Comparison of ENCODE assay signal across 8 cellular contexts in genomic region chr4:16794816-16795445, GRCh38.
DNase-seq lines count a peak whose midpoint lies in the region; ATAC-seq and TF ChIP-seq lines count a peak whose summit lies in the region.

No MANE protein-coding gene starts in this region.

- CTCF ChIA-PET in activated CD8-positive, alpha-beta memory T cell treated with anti-CD3 and anti-CD28 coated beads, Interleukin-2, amount 10 ng/mL, durations not matched to agents 7 days and 5 days (lab: Charles Lee): interaction anchor here (0.9 to 1.6 kb wide), 2 partner anchors 122 to 652 kb away, joined by 3 to 6 read pairs; no protein-coding TSS in a partner anchor

- no peaks in the 10 kb centered on the region for H3K36me3 Mint-ChIP-seq in activated CD8-positive, alpha-beta memory T cell treated with anti-CD3 and anti-CD28 coated beads, Interleukin-2, amount 10 ng/mL, durations not matched to agents 7 days and 5 days

- H3K27ac Mint-ChIP-seq in activated CD8-positive, alpha-beta memory T cell treated with anti-CD3 and anti-CD28 coated beads, Interleukin-2, amount 10 ng/mL, durations not matched to agents 7 days and 5 days: no peak overlapping the region

- TF ChIP-seq POLR2A in heart left ventricle (IDR thresholded peaks at IDR 0.05): no peak

- H3K36me3 ChIP-seq in heart left ventricle: no peaks in the 10 kb centered on the region

- ATAC-seq in activated CD8-positive, alpha-beta memory T cell treated with anti-CD3 and anti-CD28 coated beads, Interleukin-2, amount 10 ng/mL, durations not matched to agents 7 days and 5 days: no peak
- ATAC-seq in heart left ventricle (peak in 3 of 4 donors; percentile 52 to 74 (median 62)), sciatic nerve (peak; percentile 73), HG03342 (IDR thresholded peaks at IDR 0.05; ENCODE audit: unreplicated experiment) (no peak), GM18858 (IDR thresholded peaks at IDR 0.05; ENCODE audit: unreplicated experiment) (no peak)

- peaks cover 3% of the 10 kb centered on the region for H3K27me3 Mint-ChIP-seq in activated CD8-positive, alpha-beta memory T cell treated with anti-CD3 and anti-CD28 coated beads, Interleukin-2, amount 10 ng/mL, durations not matched to agents 7 days and 5 days

- DNase-seq in activated gamma-delta T cell treated with Interleukin-2 at 50 U/mL for 16 hours: peak; percentile 28
- no peak for DNase-seq in activated gamma-delta T cell (lab: John Stamatoyannopoulos, UW)
- DNase-seq in LoVo (ENCODE audit: low spot score): peak; percentile 5
- DNase-seq in activated CD8-positive, alpha-beta memory T cell treated with anti-CD3 and anti-CD28 coated beads, Interleukin-2, amount 10 ng/mL, durations not matched to agents 7 days and 5 days: peak; percentile 47
- peak in 4 of 5 donors; percentile 56 to 71 (median 59) for DNase-seq in heart left ventricle
- peak; percentile 72 for DNase-seq in sciatic nerve (ENCODE audit: low spot score)

- H3K4me3 ChIP-seq in heart left ventricle: no peak overlapping the region

- TF ChIP-seq CTCF in heart left ventricle (IDR thresholded peaks at IDR 0.05): peak; percentile 69 to 90 (median 79)

- 35 to 39% (median 38%) methylated on average over 9 of the region's 9 CpGs for WGBS in heart left ventricle, 4 donors

- no peak overlapping the region for H3K4me3 Mint-ChIP-seq in activated CD8-positive, alpha-beta memory T cell treated with anti-CD3 and anti-CD28 coated beads, Interleukin-2, amount 10 ng/mL, durations not matched to agents 7 days and 5 days

- no peaks in the 10 kb centered on the region for H3K27me3 ChIP-seq in heart left ventricle

- no peaks in the 10 kb centered on the region for H3K9me3 ChIP-seq in heart left ventricle

- no peaks in the 10 kb centered on the region for H3K4me1 Mint-ChIP-seq in activated CD8-positive, alpha-beta memory T cell treated with anti-CD3 and anti-CD28 coated beads, Interleukin-2, amount 10 ng/mL, durations not matched to agents 7 days and 5 days

- peaks cover 0 to 23% (median 1%) of the 10 kb centered on the region in 12 donors for H3K4me1 ChIP-seq in heart left ventricle

- H3K9me3 Mint-ChIP-seq in activated CD8-positive, alpha-beta memory T cell treated with anti-CD3 and anti-CD28 coated beads, Interleukin-2, amount 10 ng/mL, durations not matched to agents 7 days and 5 days (ENCODE audit: low read depth): no peaks in the 10 kb centered on the region

- H3K27ac ChIP-seq in heart left ventricle: peak overlapping the region in 2 of 12 donors; percentile 35 to 38

- intact Hi-C loops in heart left ventricle (cut with DNase I) (loop anchor here (2.0 to 10.0 kb wide), 10 partner anchors 102 to 650 kb away; partner anchors contain the start of gene LDB2 (in 1 of the 10)), sciatic nerve (cut with DNase I) (no loop called here)

Comparison
In these comparisons a context has a peak if more than half of its experiments do, and no peak if none do; other contexts are left out.
1. ATAC-seq: peak in heart left ventricle (3 of 4) and sciatic nerve (single experiment); none in activated CD8-positive, alpha-beta memory T cell treated with anti-CD3 and anti-CD28 coated beads, Interleukin-2, amount 10 ng/mL, durations not matched to agents 7 days and 5 days (single experiment), HG03342 (single experiment) and GM18858 (single experiment).